ENCODE assay signal across 11 cellular contexts in the genomic region with DNA sequence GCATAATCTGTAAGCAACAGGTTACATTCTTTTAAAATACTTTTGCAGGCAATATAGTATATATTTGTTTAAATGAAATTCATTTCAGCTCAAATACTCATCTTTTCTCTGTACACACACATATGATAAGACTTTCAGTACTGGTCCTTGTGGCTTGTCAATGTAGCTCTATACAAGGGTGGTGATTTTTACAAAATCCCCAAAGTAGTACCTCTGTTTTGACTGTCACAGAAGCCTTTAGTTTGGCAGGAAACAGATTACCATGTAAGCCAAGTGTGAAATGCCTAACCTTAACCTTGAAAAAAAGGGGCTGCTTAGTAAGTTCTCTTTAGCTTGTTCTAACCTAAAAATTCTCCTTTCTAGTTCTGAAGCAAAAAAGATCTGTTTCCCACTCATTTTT.
A peak's percentile ranks its signal among the peaks of the same experiment; 100 is the strongest.
DNase-seq lines count a peak whose midpoint lies in the region; ATAC-seq, FAIRE-seq and TF ChIP-seq lines count a peak whose summit lies in the region.
"Had no signal": no experiment of that assay in that cellular context is flagged by ENCODE, and none has a peak within 500 bp of the region (broad histone marks: within the 10 kb centered on the region; RNA-seq: fewer than 3 reads in every experiment).

No MANE protein-coding gene starts in this region.

- no peak overlapping the region for H3K4me3 ChIP-seq in tibial artery
- H3K4me3 ChIP-seq in effector memory CD4-positive, alpha-beta T cell (ENCODE audit: insufficient read depth, low read depth, low read length, poor library complexity, severe bottlenecking), result no peak overlapping the region

- H3K36me3 ChIP-seq in tibial artery, result no peaks in the 10 kb centered on the region
- no peaks in the 10 kb centered on the region for H3K36me3 ChIP-seq in effector memory CD4-positive, alpha-beta T cell (ENCODE audit: control insufficient read depth, insufficient read depth, low read length)

- no peak overlapping the region for H3K27ac ChIP-seq in tibial artery
- no peak overlapping the region for H3K27ac ChIP-seq in effector memory CD4-positive, alpha-beta T cell (ENCODE audit: insufficient read depth, low read length, poor library complexity, severe bottlenecking)

- FAIRE-seq in GM18507 (lab: Jason Lieb, UNC), result peak; percentile 80
- FAIRE-seq: urothelium cell line had no signal

- intact Hi-C loops in tibial artery (cut with DNase I; ENCODE audit: low total_unique reads), result no loop called here

- in situ Hi-C loops in G401 (cut with HindIII; ENCODE audit: low sequenced_read_pairs), result no loop called here

- H3K27me3 ChIP-seq in tibial artery, result no peaks in the 10 kb centered on the region
- no peaks in the 10 kb centered on the region for H3K27me3 ChIP-seq in effector memory CD4-positive, alpha-beta T cell (replicated peaks; ENCODE audit: control insufficient read depth, insufficient read depth, low read length, poor library complexity, severe bottlenecking)

- no peaks in the 10 kb centered on the region for H3K9me3 ChIP-seq in tibial artery
- no peaks in the 10 kb centered on the region for H3K9me3 ChIP-seq in effector memory CD4-positive, alpha-beta T cell (ENCODE audit: control insufficient read depth, low read length)

- peak; percentile 95 for ATAC-seq in GM19467 (IDR thresholded peaks at IDR 0.05; ENCODE audit: unreplicated experiment)
- ATAC-seq in HG02840 (IDR thresholded peaks at IDR 0.05; ENCODE audit: low FRiP score, unreplicated experiment), result peak; percentile 91
- peak; percentile 93 for ATAC-seq in HG03432 (IDR thresholded peaks at IDR 0.05; ENCODE audit: unreplicated experiment)
- ATAC-seq: activated CD4-positive, CD25-positive, alpha-beta regulatory T cell treated with anti-CD3 and anti-CD28 coated beads, Interleukin-2, amount 50 U/mL, for 24 hours had no signal

- TF ChIP-seq CTCF in tibial artery (IDR thresholded peaks at IDR 0.05), result no peak

- no peaks in the 10 kb centered on the region for H3K4me1 ChIP-seq in tibial artery
- no peaks in the 10 kb centered on the region for H3K4me1 ChIP-seq in effector memory CD4-positive, alpha-beta T cell (ENCODE audit: control insufficient read depth, insufficient read depth, low read length, poor library complexity, severe bottlenecking)

- DNase-seq in GM18507 (ENCODE audit: extremely low spot score, insufficient read length, low read depth) (no peak), tibial artery (no peak), G401 (ENCODE audit: low spot score) (no peak)
- no peak for DNase-seq in activated CD4-positive, alpha-beta T cell treated with anti-CD3 and anti-CD28 coated beads for 4 hours
- DNase-seq in effector memory CD4-positive, alpha-beta T cell, result no peak
- DNase-seq: KBM-7 had no signal
